ENCODE assay signal across 8 cellular contexts in the genomic region with DNA sequence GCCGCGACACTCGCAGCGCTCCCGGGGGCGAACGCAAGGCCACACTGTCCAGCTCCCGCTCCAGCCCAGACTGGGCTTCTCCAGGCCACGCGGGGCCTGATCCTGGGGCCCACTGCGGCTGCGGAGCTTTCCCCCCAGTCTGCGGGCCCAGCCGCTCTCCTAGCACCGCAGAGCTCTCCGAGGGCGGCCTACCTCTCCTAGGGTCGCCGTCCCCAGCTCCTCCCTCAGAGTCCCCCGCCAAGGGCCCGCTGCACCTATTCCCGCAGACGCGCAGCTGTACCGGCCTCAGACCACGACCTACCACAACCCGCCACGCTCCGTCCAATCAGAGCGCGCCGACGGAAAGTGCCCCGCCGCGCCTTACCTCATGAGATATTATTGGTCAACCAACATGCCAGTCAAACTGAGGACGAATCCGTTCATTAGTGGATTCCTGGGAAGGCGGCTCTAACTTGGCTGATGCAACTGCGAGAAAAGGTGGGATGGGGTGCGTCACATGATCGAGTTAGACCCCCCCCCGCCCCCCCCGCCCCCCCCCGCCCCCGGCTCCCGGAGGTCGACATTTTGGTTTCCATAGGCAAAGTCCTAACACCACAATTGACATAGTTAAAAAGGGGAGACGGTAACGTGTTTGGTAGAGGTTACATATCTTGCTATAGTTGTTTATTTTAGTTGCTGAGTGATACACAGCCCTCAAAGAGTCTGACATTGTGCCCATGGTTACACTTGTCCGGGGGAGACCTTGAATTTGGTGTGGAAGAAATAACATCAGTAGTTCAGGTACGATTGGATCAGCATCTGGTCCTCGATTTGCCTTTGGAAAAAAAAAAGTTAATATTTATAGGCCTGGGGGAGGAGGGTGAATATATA. TPM values are rescaled to one million over a fixed set of nuclear protein-coding genes. Genes with fewer than 3 reads are reported as not detected.
DNase-seq lines count a peak whose midpoint lies in the region; ATAC-seq, FAIRE-seq and TF ChIP-seq lines count a peak whose summit lies in the region.

Gene AARS1 (minus strand): TSS at position 278 of the 870 bp plus-strand sequence. CDS start 6,743 bp downstream, outside the sequence.

- FAIRE-seq in GM12891 (lab: Jason Lieb, UNC): peak; percentile 92

- H3K27ac ChIP-seq in adrenal gland (peak within 1 kb of the TSS; percentile 84 to 98 (median 93)), heart left ventricle (peak within 1 kb of the TSS; percentile 66 to 93 (median 86)), upper lobe of left lung (peak within 1 kb of the TSS; percentile 92 to 96 (median 94))

- no peak for TF ChIP-seq EP300 in upper lobe of left lung (IDR thresholded peaks at IDR 0.05)

- H3K4me3 ChIP-seq in adrenal gland: peak within 1 kb of the TSS; percentile 45 to 83 (median 74)
- peak within 1 kb of the TSS; percentile 47 to 99 (median 78) for H3K4me3 ChIP-seq in heart left ventricle
- peak within 1 kb of the TSS; percentile 79 to 98 (median 82) for H3K4me3 ChIP-seq in upper lobe of left lung

- TF ChIP-seq POLR2A in GM12891 (IDR thresholded peaks at IDR 0.05; ENCODE audit: low read depth, low read length) (peak; percentile 90), adrenal gland (IDR thresholded peaks at IDR 0.05) (peak; percentile 96 to 98), heart left ventricle (IDR thresholded peaks at IDR 0.05) (peak; percentile 56 to 94), upper lobe of left lung (IDR thresholded peaks at IDR 0.05) (peak; percentile 16 to 97 (median 92))

- CTCF ChIA-PET in T-cell (lab: Charles Lee): interaction anchor here (0.7 to 1.1 kb wide), 2 partner anchors 9 to 60 kb away, joined by 3 to 13 read pairs; partner anchors contain the start of gene DDX19B (in 1 of the 2)

- H3K27me3 Mint-ChIP-seq in T-cell: no peaks in the 10 kb centered on the region

- peak within 1 kb of the TSS; percentile 96 to 99 (median 97) for H3K4me3 Mint-ChIP-seq in T-cell

- H3K9me3 ChIP-seq in adrenal gland (replicated peaks in 1 of 3): no peaks in the 10 kb centered on the region
- H3K9me3 ChIP-seq in heart left ventricle: no peaks in the 10 kb centered on the region
- H3K9me3 ChIP-seq in upper lobe of left lung: no peaks in the 10 kb centered on the region

- peak within 1 kb of the TSS; percentile 97 to 98 for H3K27ac Mint-ChIP-seq in T-cell

- H3K36me3 Mint-ChIP-seq in T-cell: peaks cover 3% of the 10 kb centered on the region

- H3K36me3 ChIP-seq in adrenal gland (replicated peaks in 1 of 2): peaks cover 0 to 3% of the 10 kb centered on the region in 2 donors
- peaks cover 0 to 12% (median 6%) of the 10 kb centered on the region in 9 donors for H3K36me3 ChIP-seq in heart left ventricle
- peaks cover 0 to 3% (median 1%) of the 10 kb centered on the region in 4 donors for H3K36me3 ChIP-seq in upper lobe of left lung

- no peaks in the 10 kb centered on the region for H3K9me3 Mint-ChIP-seq in T-cell

- POLR2A ChIA-PET in T-cell (lab: Charles Lee): interaction anchor here (0.5 to 1.6 kb wide), 13 partner anchors 8 to 1440 kb away, joined by 3 to 17 read pairs (median 4); partner anchors contain the start of genes DDX19B (in 2 of the 2), DDX19A (in 1 of the 2) and FCSK (in 1 of the 2)

- ATAC-seq in HG02840 (IDR thresholded peaks at IDR 0.05; ENCODE audit: low FRiP score, unreplicated experiment): peak; percentile 97
- ATAC-seq in T-cell (replicated peaks in 1 of 4): peak; percentile 97 to 99 (median 98)
- peak; percentile 99 to 100 (median 99) for ATAC-seq in heart left ventricle
- peak; percentile 99 for ATAC-seq in upper lobe of left lung (ENCODE audit: low FRiP score in 2 of 2)

- peaks cover 20 to 30% (median 23%) of the 10 kb centered on the region in 3 donors for H3K4me1 Mint-ChIP-seq in T-cell

- DNase-seq in GM12891 (ENCODE audit: insufficient read length, low spot score) (peak; percentile 88), NCI-H1436 treated with DMSO at 0.1 percent for 48 hours (lab: John Stamatoyannopoulos, UW) (peak; percentile 97), T-cell (peak; percentile 77 to 96 (median 92)), adrenal gland (peak; percentile 97 to 99 (median 98)), heart left ventricle (peak; percentile 96 to 98 (median 97)), posterior cingulate gyrus (peak; percentile 93 to 100 (median 96)), upper lobe of left lung (peak; percentile 96 to 97)

- H3K4me1 ChIP-seq in adrenal gland (replicated peaks in 1 of 2) (peaks cover 9 to 11% of the 10 kb centered on the region in 2 donors), heart left ventricle (peaks cover 0 to 25% (median 12%) of the 10 kb centered on the region in 12 donors), upper lobe of left lung (peaks cover 10 to 23% (median 14%) of the 10 kb centered on the region in 4 donors)

- H3K27me3 ChIP-seq in adrenal gland (no peaks in the 10 kb centered on the region), heart left ventricle (no peaks in the 10 kb centered on the region), upper lobe of left lung (no peaks in the 10 kb centered on the region)

- peak in 1 of 6 experiments; percentile 12 for TF ChIP-seq CTCF in adrenal gland (IDR thresholded peaks at IDR 0.05)
- peak in 1 of 12 donors; percentile 15 for TF ChIP-seq CTCF in heart left ventricle (IDR thresholded peaks at IDR 0.05)
- peak in 3 of 6 experiments; percentile 7 to 42 (median 22) for TF ChIP-seq CTCF in upper lobe of left lung (IDR thresholded peaks at IDR 0.05)

- intact Hi-C loops in adrenal gland (cut with DNase I) (loop anchor here in 1 of 2 donors (10.0 kb wide), 1 partner anchor 55 kb away; the partner anchor contains the start of gene DDX19A), heart left ventricle (cut with DNase I) (loop anchor here in 1 of 10 donors (10.0 kb wide), 1 partner anchor 55 kb away; the partner anchor contains the start of gene DDX19A), posterior cingulate gyrus (cut with DNase I) (no loop called here)

- 0 to 10% (median 2%) methylated on average over 5 to 53 of the region's 53 CpGs for WGBS in adrenal gland, 4 donors
- 2 to 5% (median 2%) methylated on average over 28 to 53 of the region's 53 CpGs for WGBS in heart left ventricle, 4 donors
- 1 to 2% methylated on average over 25 to 51 of the region's 53 CpGs for WGBS in upper lobe of left lung, 2 donors

TF ChIP-seq in GM12891, 5 proteins besides CTCF, POLR2A, EP300 and RAD21:
- TF ChIP-seq POU2F2 (IDR thresholded peaks at IDR 0.05; ENCODE audit: low read depth, low read length): peak; percentile 75; the same call in 1 of the 2 replicates
- TF ChIP-seq POLR2AphosphoS5 (IDR thresholded peaks at IDR 0.05; ENCODE audit: low read depth, low read length): peak; percentile 91
- peak; percentile 88 for TF ChIP-seq TAF1 (IDR thresholded peaks at IDR 0.05; ENCODE audit: low read depth, low read length)
- no peak for TF ChIP-seq SPI1 (IDR thresholded peaks at IDR 0.05; ENCODE audit: low read depth, low read length)
- no peak for TF ChIP-seq PAX5 (IDR thresholded peaks at IDR 0.05; ENCODE audit: insufficient read depth, low read length, severe bottlenecking)

RNA-seq across cellular contexts. Expression of gene AARS1, which starts in this region (rescaled TPM):
- polyA plus RNA-seq in GM12891 (2012; ENCODE audit: low read depth, missing spikeins): 73.7 TPM
- total RNA-seq in T-cell: 100 to 1,000 TPM in 3 of 5 donors, 10 to 100 TPM in 2; 23.6 to 131 (median 117) TPM
- 100 to 1,000 TPM in 3 of 8 donors, 10 to 100 TPM in 5; 82.4 to 120 (median 95.4) TPM for total RNA-seq in adrenal gland
- polyA plus RNA-seq in adrenal gland: 100 to 1,000 TPM in 1 of 3 donors, 10 to 100 TPM in 2; 31.2 to 110 (median 38.7) TPM
- total RNA-seq in heart left ventricle: 10 to 100 TPM; 53.1 to 96.2 (median 63.2) TPM
- 10 to 100 TPM; 23.9 to 82.0 TPM for polyA plus RNA-seq in heart left ventricle
- total RNA-seq in upper lobe of left lung: 100 to 1,000 TPM in 3 of 6 donors, 10 to 100 TPM in 3; 67.4 to 129 (median 102) TPM

Comparison
In these comparisons a context has a peak if more than half of its experiments do, and no peak if none do; other contexts are left out.
1. Peak in every context shown above with its lines: DNase-seq, ATAC-seq, H3K4me3 ChIP-seq and H3K27ac ChIP-seq.